32 cellular contexts compared by ENCODE assay signal in genomic region chr3:10277115-10277625, GRCh38. TPM values are rescaled to one million over a fixed set of nuclear protein-coding genes. Genes with fewer than 3 reads are reported as not detected.
DNase-seq lines count a peak whose midpoint lies in the region; ATAC-seq and TF ChIP-seq lines count a peak whose summit lies in the region.
"Had no signal": no experiment of that assay in that cellular context is flagged by ENCODE, and none has a peak within 500 bp of the region (broad histone marks: within the 10 kb centered on the region; RNA-seq: fewer than 3 reads in every experiment).

No MANE protein-coding gene starts in this region.

- CTCF ChIA-PET in CD4-positive, alpha-beta T cell (lab: Charles Lee): interaction anchor here (1.1 kb wide), 1 partner anchor 63 kb away, joined by 5 read pairs; no protein-coding TSS in a partner anchor

- no peak for TF ChIP-seq EP300 in sigmoid colon (IDR thresholded peaks at IDR 0.05)

- no peaks in the 10 kb centered on the region for H3K27me3 ChIP-seq in CD4-positive, alpha-beta T cell (ENCODE audit: control insufficient read depth, insufficient read depth, low read length)
- H3K27me3 ChIP-seq in sigmoid colon: no peaks in the 10 kb centered on the region
- H3K27me3 ChIP-seq: heart right ventricle, MG63, upper lobe of left lung had no signal

- H3K4me1 Mint-ChIP-seq in CD4-positive, alpha-beta T cell (ENCODE audit: low read depth): peaks cover 52% of the 10 kb centered on the region
- peaks cover 40% of the 10 kb centered on the region for H3K4me1 Mint-ChIP-seq in central memory CD8-positive, alpha-beta T cell
- H3K4me1 Mint-ChIP-seq: GM23338 had no signal

- no peak for TF ChIP-seq CTCF in CD4-positive, alpha-beta T cell (IDR thresholded peaks at IDR 0.05)
- TF ChIP-seq CTCF in sigmoid colon (IDR thresholded peaks at IDR 0.05): no peak

- DNase-seq in activated effector memory CD4-positive, alpha-beta T cell treated with anti-CD3 and anti-CD28 coated beads, Interleukin-2, amount 50 U/mL, for 16 hours: peak; percentile 33
- DNase-seq in activated effector memory CD4-positive, alpha-beta T cell treated with Interleukin-2 at 50 U/mL for 16 hours: no peak
- DNase-seq in CD4-positive, alpha-beta T cell: no peak
- no peak for DNase-seq in central memory CD8-positive, alpha-beta T cell (ENCODE audit: low spot score in 2 of 2)
- DNase-seq in sigmoid colon (peak; percentile 11), NOMO-1 treated with dmso at 0.1 percent for 144 hours (lab: John Stamatoyannopoulos, UW; ENCODE audit: unreplicated experiment) (no peak), COLO668 (lab: John Stamatoyannopoulos, UW; ENCODE audit: unreplicated experiment) (no peak)
- DNase-seq: ACHN; activated CD4-positive, alpha-beta T cell treated with anti-CD3 and anti-CD28 coated beads for 48 hours; activated CD8-positive, alpha-beta memory T cell treated with anti-CD3 and anti-CD28 coated beads, Interleukin-2, amount 50 U/mL, for 4 hours; activated gamma-delta T cell treated with Interleukin-2 at 50 U/mL for 16 hours; amygdala; C1 segment of cervical spinal cord; DMS 273 treated with DMSO at 0.1 percent for 48 hours; effector CD8-positive, alpha-beta T cell; EL; erythroblast; heart right ventricle; KBM-7; left cardiac atrium; mesenchymal stem cell; MG63; NCI-H2029 treated with DMSO at 0.1 percent for 48 hours; NCI-H526; NK-92 treated with Interleukin-12 subunit alpha and Interleukin-12 subunit beta, amount 100 ng/mL, for 24 hours; PC-9; upper lobe of left lung had no signal

- no peaks in the 10 kb centered on the region for H3K27me3 Mint-ChIP-seq in CD4-positive, alpha-beta T cell
- H3K27me3 Mint-ChIP-seq in central memory CD8-positive, alpha-beta T cell: no peaks in the 10 kb centered on the region

- H3K9me3 ChIP-seq in CD4-positive, alpha-beta T cell (ENCODE audit: control insufficient read depth, low read length): no peaks in the 10 kb centered on the region
- no peaks in the 10 kb centered on the region for H3K9me3 ChIP-seq in sigmoid colon
- H3K9me3 ChIP-seq: heart right ventricle, MG63, upper lobe of left lung had no signal

- no peaks in the 10 kb centered on the region for H3K9me3 Mint-ChIP-seq in CD4-positive, alpha-beta T cell
- H3K9me3 Mint-ChIP-seq in central memory CD8-positive, alpha-beta T cell: no peaks in the 10 kb centered on the region
- H3K9me3 Mint-ChIP-seq: GM23338; T-helper 2 cell treated with Interferon-gamma antibody and Interleukin-4, amounts not matched to agents 5 μg/mL and 100 μg/mL, for 36 hours had no signal

- peaks cover 0 to 24% (median 15%) of the 10 kb centered on the region in 4 donors for H3K4me1 ChIP-seq in sigmoid colon

- intact Hi-C loops in CD4-positive, alpha-beta T cell (cut with DNase I, micrococcal nuclease): no loop called here
- intact Hi-C loops in sigmoid colon (cut with DNase I): no loop called here

- ATAC-seq in CD4-positive, alpha-beta T cell (ENCODE audit: poor library complexity): peak; percentile 58
- no peak for ATAC-seq in central memory CD8-positive, alpha-beta T cell (replicated peaks; ENCODE audit: extremely low read depth, poor library complexity, severe bottlenecking)
- no peak for ATAC-seq in HG02884 (IDR thresholded peaks at IDR 0.05; ENCODE audit: unreplicated experiment)
- ATAC-seq: GM23338, heart right ventricle, left cardiac atrium, Right ventricle myocardium inferior had no signal

- peaks cover 14 to 62% (median 37%) of the 10 kb centered on the region in 4 donors for H3K36me3 ChIP-seq in sigmoid colon

- H3K27ac Mint-ChIP-seq in CD4-positive, alpha-beta T cell: peak overlapping the region; percentile 72
- peak overlapping the region; percentile 76 for H3K27ac Mint-ChIP-seq in central memory CD8-positive, alpha-beta T cell (ENCODE audit: low read depth)
- H3K27ac Mint-ChIP-seq: GM23338; T-helper 2 cell treated with Interferon-gamma antibody and Interleukin-4, amounts not matched to agents 5 μg/mL and 100 μg/mL, for 36 hours had no signal

- H3K4me3 Mint-ChIP-seq in CD4-positive, alpha-beta T cell: no peak overlapping the region
- no peak overlapping the region for H3K4me3 Mint-ChIP-seq in central memory CD8-positive, alpha-beta T cell
- H3K4me3 Mint-ChIP-seq: GM23338; T-helper 2 cell treated with Interferon-gamma antibody and Interleukin-4, amounts not matched to agents 5 μg/mL and 100 μg/mL, for 36 hours had no signal

- no peak overlapping the region for H3K27ac ChIP-seq in CD4-positive, alpha-beta T cell (ENCODE audit: low read depth, low read length)
- H3K27ac ChIP-seq in sigmoid colon: no peak overlapping the region
- H3K27ac ChIP-seq: heart right ventricle, PC-9, upper lobe of left lung had no signal

- POLR2A ChIA-PET in CD4-positive, alpha-beta T cell (lab: Charles Lee): no interaction called here

- 82 to 89% methylated on average over 3 of the region's 3 CpGs for WGBS in sigmoid colon, 2 donors

- no peak for TF ChIP-seq POLR2A in sigmoid colon (IDR thresholded peaks at IDR 0.05)

- H3K4me3 ChIP-seq in sigmoid colon: no peak overlapping the region
- H3K4me3 ChIP-seq: GM23338, heart right ventricle, MG63, PC-9, upper lobe of left lung had no signal

- H3K36me3 Mint-ChIP-seq in CD4-positive, alpha-beta T cell (ENCODE audit: low read depth): peaks cover 85% of the 10 kb centered on the region
- peaks cover 49% of the 10 kb centered on the region for H3K36me3 Mint-ChIP-seq in central memory CD8-positive, alpha-beta T cell (ENCODE audit: insufficient read depth)

RNA-seq across cellular contexts. Expression of gene GHRL, which starts 15.6 kb away (rescaled TPM):
- 1 to 10 TPM; 1.1 to 3.2 TPM for total RNA-seq in CD4-positive, alpha-beta T cell
- under 1 TPM in 2 of 4 donors, not detected in 2; 0.54 to 0.71 TPM for total RNA-seq in sigmoid colon
- polyA plus RNA-seq in sigmoid colon: 1 to 10 TPM in 1 of 3 donors, not detected in 2; 1.5 TPM
- total RNA-seq: GM23338, myocyte, PC-9 had no signal

RNA-seq across cellular contexts. Expression of gene TATDN2, which starts 28.9 kb away (rescaled TPM):
- total RNA-seq in CD4-positive, alpha-beta T cell: 10 to 100 TPM; 48.7 to 50.2 TPM
- total RNA-seq in sigmoid colon: 10 to 100 TPM; 11.2 to 23.3 (median 12.6) TPM
- polyA plus RNA-seq in sigmoid colon: 10 to 100 TPM; 13.4 to 25.7 (median 17.4) TPM

RNA-seq across cellular contexts. Expression of gene SEC13, which starts 43.7 kb away (rescaled TPM):
- total RNA-seq in CD4-positive, alpha-beta T cell: 10 to 100 TPM; 81.1 to 86.5 TPM
- total RNA-seq in sigmoid colon: 10 to 100 TPM; 53.5 to 87.2 (median 67.1) TPM
- polyA plus RNA-seq in sigmoid colon: 100 to 1,000 TPM; 125 to 178 (median 134) TPM

Comparison
In these comparisons a context has a peak if more than half of its experiments do, and no peak if none do; other contexts are left out.
1. DNase-seq: peak in activated effector memory CD4-positive, alpha-beta T cell treated with anti-CD3 and anti-CD28 coated beads, Interleukin-2, amount 50 U/mL, for 16 hours (single experiment) and sigmoid colon (single experiment); none in activated effector memory CD4-positive, alpha-beta T cell treated with Interleukin-2 at 50 U/mL for 16 hours (single experiment), CD4-positive, alpha-beta T cell (0 of 10), central memory CD8-positive, alpha-beta T cell (0 of 2), NOMO-1 treated with dmso at 0.1 percent for 144 hours (single experiment) and COLO668 (single experiment).